ENCODE assay signal across 8 cellular contexts in the genomic region with DNA sequence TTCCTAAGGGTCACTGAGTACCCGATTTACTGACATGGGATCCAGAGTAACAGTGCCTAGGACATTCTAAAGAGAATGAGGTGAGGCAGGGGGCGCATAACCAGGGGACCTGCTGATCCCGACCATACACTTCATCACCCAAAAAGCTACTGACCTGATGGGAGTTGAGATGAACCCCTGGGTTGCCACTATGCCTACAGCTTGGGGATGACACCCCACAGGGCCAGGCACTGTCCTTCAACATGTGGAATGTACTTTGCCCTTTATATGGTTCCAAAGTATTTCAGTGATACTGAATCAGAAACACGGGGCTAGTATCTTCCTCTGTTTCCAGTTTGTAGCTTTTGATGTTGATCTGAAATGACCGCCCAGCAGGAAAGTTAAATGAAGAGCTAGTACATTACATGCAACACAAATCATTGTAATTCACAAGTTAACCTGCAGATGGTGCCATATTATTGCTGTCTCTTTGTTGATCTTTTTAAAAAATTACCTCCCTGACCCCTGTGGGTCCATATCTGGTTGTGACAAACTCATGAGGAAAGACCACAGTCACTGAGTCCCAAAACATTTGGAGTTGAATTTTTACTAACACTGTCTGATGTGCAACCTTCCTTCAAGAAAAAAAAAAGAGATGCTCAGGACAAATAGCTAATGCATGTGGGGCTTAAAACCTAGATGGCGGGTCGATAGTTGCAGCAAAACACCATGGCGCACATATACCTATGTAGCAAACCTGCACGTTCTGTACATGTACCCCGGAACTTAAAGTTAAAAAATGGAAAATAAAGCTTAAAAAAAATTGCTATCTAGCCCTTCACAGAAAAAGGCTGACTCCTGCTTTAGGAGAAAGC. TPM values are rescaled to one million over a fixed set of nuclear protein-coding genes. Genes with fewer than 3 reads are reported as not detected.
A peak's percentile ranks its signal among the peaks of the same experiment; 100 is the strongest.
DNase-seq lines count a peak whose midpoint lies in the region; FAIRE-seq and TF ChIP-seq lines count a peak whose summit lies in the region.

No MANE protein-coding gene starts in this region.

- DNase-seq in Caki2 (ENCODE audit: low read depth) = peak; percentile 43
- DNase-seq in GM19239 (ENCODE audit: insufficient read length, low spot score) = peak; percentile 51
- peak; percentile 79 for DNase-seq in NAMALWA (ENCODE audit: low spot score)
- peak; percentile 61 for DNase-seq in iPS DF 6.9 (ENCODE audit: low read depth, low spot score)
- DNase-seq in HK-2 (ENCODE audit: unreplicated experiment) = no peak
- no peak for DNase-seq in testis
- no peak for DNase-seq in COLO668 (lab: John Stamatoyannopoulos, UW; ENCODE audit: unreplicated experiment)

- H3K4me3 ChIP-seq in WI38 (ENCODE audit: low read depth, low read length) (no peak overlapping the region), iPS DF 6.9 (ENCODE audit: low read length) (no peak overlapping the region), testis (no peak overlapping the region)

- intact Hi-C loops in testis (cut with DNase I; ENCODE audit: low total_unique reads) = no loop called here

- H3K27ac ChIP-seq in iPS DF 6.9 (ENCODE audit: low read length) (no peak overlapping the region), testis (no peak overlapping the region)

- FAIRE-seq in GM19239 (lab: Jason Lieb, UNC) = peak; percentile 79

- H3K4me1 ChIP-seq in iPS DF 6.9 (ENCODE audit: control insufficient read depth, insufficient read depth, low read length) (no peaks in the 10 kb centered on the region), testis (no peaks in the 10 kb centered on the region)

- no peaks in the 10 kb centered on the region for H3K9me3 ChIP-seq in iPS DF 6.9 (ENCODE audit: control insufficient read depth, insufficient read depth, low read length)
- no peaks in the 10 kb centered on the region for H3K9me3 ChIP-seq in testis

- H3K27me3 ChIP-seq in iPS DF 6.9 (ENCODE audit: control insufficient read depth, insufficient read depth, low read length) (no peaks in the 10 kb centered on the region), testis (no peaks in the 10 kb centered on the region)

- WGBS in iPS DF 6.9 (ENCODE audit: insufficient coverage, insufficient read length) = no CpG with 5 or more reads among the region's 10 CpGs
- 51 to 54% methylated on average over 10 of the region's 10 CpGs for WGBS in testis, 2 donors

- TF ChIP-seq POLR2A in testis (IDR thresholded peaks at IDR 0.05) = no peak

- H3K36me3 ChIP-seq in iPS DF 6.9 (ENCODE audit: control insufficient read depth, insufficient read depth, low read length) (no peaks in the 10 kb centered on the region; the same call in 1 of the 2 replicates), testis (ENCODE audit: low read depth, missing control alignments) (no peaks in the 10 kb centered on the region)

- TF ChIP-seq CTCF in WI38 (IDR thresholded peaks at IDR 0.05; ENCODE audit: low read depth, low read length) = peak; percentile 8; the same call in 1 of the 2 replicates
- TF ChIP-seq CTCF in testis (IDR thresholded peaks at IDR 0.05) = peak in 1 of 3 experiments; percentile 64

- in situ Hi-C loops in Caki2 (cut with HindIII; ENCODE audit: low pct_unique_long_range_greater_than_20kb, low sequenced_read_pairs) = no loop called here

RNA-seq across cellular contexts. Expression of gene GCNT2, which starts 42.7 kb away (rescaled TPM):
- 43.9 and 54.9 TPM in 2 replicates for total RNA-seq in Caki2 (2014; rRNA removed; shearing (Covaris generic); ENCODE audit: low replicate concordance)
- total RNA-seq in testis = 10 to 100 TPM; 17.0 to 28.0 TPM
- polyA plus RNA-seq in testis (ENCODE audit: insufficient read depth, low read depth, low replicate concordance) = 12.8 TPM

Comparison
In these comparisons a context has a peak if more than half of its experiments do, and no peak if none do; other contexts are left out.
1. DNase-seq: peak in Caki2 (single experiment), GM19239 (single experiment), NAMALWA (single experiment) and iPS DF 6.9 (single experiment); none in HK-2 (single experiment), testis (single experiment) and COLO668 (single experiment).